15 cellular contexts compared by ENCODE assay signal in genomic region chr13:39929583-39929982, GRCh38.
A peak's percentile ranks its signal among the peaks of the same experiment; 100 is the strongest.
DNase-seq lines count a peak whose midpoint lies in the region; ATAC-seq and TF ChIP-seq lines count a peak whose summit lies in the region.
"Had no signal": no experiment of that assay in that cellular context is flagged by ENCODE, and none has a peak within 500 bp of the region (broad histone marks: within the 10 kb centered on the region; RNA-seq: fewer than 3 reads in every experiment).

No MANE protein-coding gene starts in this region.

- TF ChIP-seq EP300 in gastroesophageal sphincter (IDR thresholded peaks at IDR 0.05) = no peak

- peaks cover 12% of the 10 kb centered on the region for H3K4me1 ChIP-seq in OCI-LY7 (ENCODE audit: insufficient read depth, low read length, poor library complexity, severe bottlenecking)
- no peaks in the 10 kb centered on the region for H3K4me1 ChIP-seq in gastroesophageal sphincter
- H3K4me1 ChIP-seq: BLaER1 treated with 17β-estradiol and CSF1 and Interleukin-3, amounts not matched to agents 10 nM and 100 nM had no signal

- H3K9me3 Mint-ChIP-seq in stimulated activated naive CD8-positive, alpha-beta T cell treated with anti-CD3 and anti-CD28 coated beads, Interleukin-15, amount 100 ng/mL, for 72 hours = peaks cover 14 to 17% of the 10 kb centered on the region in 2 donors
- peaks cover 25% of the 10 kb centered on the region for H3K9me3 Mint-ChIP-seq in mesothelial cell of epicardium
- H3K9me3 Mint-ChIP-seq in activated CD4-positive, alpha-beta memory T cell treated with anti-CD3 and anti-CD28 coated beads, Interleukin-2, amount 10 ng/mL, durations not matched to agents 7 days and 5 days = peaks cover 6% of the 10 kb centered on the region

- H3K4me3 Mint-ChIP-seq in stimulated activated naive CD8-positive, alpha-beta T cell treated with anti-CD3 and anti-CD28 coated beads, Interleukin-15, amount 100 ng/mL, for 72 hours = no peak overlapping the region
- H3K4me3 Mint-ChIP-seq in mesothelial cell of epicardium = no peak overlapping the region
- no peak overlapping the region for H3K4me3 Mint-ChIP-seq in activated CD4-positive, alpha-beta memory T cell treated with anti-CD3 and anti-CD28 coated beads, Interleukin-2, amount 10 ng/mL, durations not matched to agents 7 days and 5 days
- H3K4me3 Mint-ChIP-seq: CD4-positive, alpha-beta T cell; IgD-negative memory B cell had no signal

- H3K4me2 ChIP-seq in OCI-LY7 (ENCODE audit: low read length) = peak overlapping the region; percentile 52
- H3K4me2 ChIP-seq: BLaER1 treated with 17β-estradiol and CSF1 and Interleukin-3, amounts not matched to agents 10 nM and 100 nM had no signal

- TF ChIP-seq CTCF in OCI-LY7 (conservative IDR thresholded peaks at IDR 0.05; ENCODE audit: low read length) (no peak), mesothelial cell of epicardium (IDR thresholded peaks at IDR 0.05; ENCODE audit: unreplicated experiment) (no peak), gastroesophageal sphincter (IDR thresholded peaks at IDR 0.05) (no peak)

- no peak for DNase-seq in stimulated activated naive CD8-positive, alpha-beta T cell treated with anti-CD3 and anti-CD28 coated beads, Interleukin-15, amount 100 ng/mL, for 72 hours
- no peak for DNase-seq in stimulated activated naive CD8-positive, alpha-beta T cell treated with anti-CD3 and anti-CD28 coated beads, Interleukin-15, Interleukin-2, amounts not matched to agents 100 U/mL and 50 U/mL, for 24 hours
- no peak for DNase-seq in OCI-LY7 (ENCODE audit: low spot score)
- DNase-seq in mesothelial cell of epicardium (ENCODE audit: low spot score in 2 of 2, unreplicated experiment in 2 of 2) = no peak
- no peak for DNase-seq in DMS 273 treated with DMSO at 0.1 percent for 48 hours (lab: John Stamatoyannopoulos, UW)
- DNase-seq in activated CD4-positive, alpha-beta memory T cell treated with anti-CD3 and anti-CD28 coated beads, Interleukin-2, amount 10 ng/mL, durations not matched to agents 7 days and 5 days = no peak
- DNase-seq: ACHN; Calu3; CD4-positive, alpha-beta T cell; DMS79 had no signal

- ATAC-seq in stimulated activated naive CD8-positive, alpha-beta T cell treated with anti-CD3 and anti-CD28 coated beads, Interleukin-15, amount 100 ng/mL, for 72 hours = no peak
- ATAC-seq in stimulated activated naive CD8-positive, alpha-beta T cell treated with anti-CD3 and anti-CD28 coated beads, Interleukin-15, Interleukin-2, amounts not matched to agents 100 U/mL and 50 U/mL, for 24 hours = no peak
- ATAC-seq in HG03108 (IDR thresholded peaks at IDR 0.05; ENCODE audit: unreplicated experiment) (no peak), gastroesophageal sphincter (no peak)
- ATAC-seq: HCT116 had no signal

- H3K27ac Mint-ChIP-seq in stimulated activated naive CD8-positive, alpha-beta T cell treated with anti-CD3 and anti-CD28 coated beads, Interleukin-15, amount 100 ng/mL, for 72 hours = peak overlapping the region; percentile 13 to 27
- H3K27ac Mint-ChIP-seq in mesothelial cell of epicardium = peak overlapping the region; percentile 31
- H3K27ac Mint-ChIP-seq in activated CD4-positive, alpha-beta memory T cell treated with anti-CD3 and anti-CD28 coated beads, Interleukin-2, amount 10 ng/mL, durations not matched to agents 7 days and 5 days = no peak overlapping the region
- H3K27ac Mint-ChIP-seq: CD4-positive, alpha-beta T cell; IgD-negative memory B cell had no signal

- H3K4me1 Mint-ChIP-seq in stimulated activated naive CD8-positive, alpha-beta T cell treated with anti-CD3 and anti-CD28 coated beads, Interleukin-15, amount 100 ng/mL, for 72 hours = peaks cover 14% of the 10 kb centered on the region
- H3K4me1 Mint-ChIP-seq in mesothelial cell of epicardium = peaks cover 10% of the 10 kb centered on the region
- H3K4me1 Mint-ChIP-seq in activated CD4-positive, alpha-beta memory T cell treated with anti-CD3 and anti-CD28 coated beads, Interleukin-2, amount 10 ng/mL, durations not matched to agents 7 days and 5 days = peaks cover 14% of the 10 kb centered on the region
- H3K4me1 Mint-ChIP-seq: IgD-negative memory B cell had no signal

- POLR2A ChIA-PET in OCI-LY7 (lab: Charles Lee) = interaction anchor here (0.8 to 1.1 kb wide), 2 partner anchors 10 to 893 kb away, joined by 3 read pairs; no protein-coding TSS in a partner anchor
- POLR2A ChIA-PET in activated CD4-positive, alpha-beta memory T cell treated with anti-CD3 and anti-CD28 coated beads, Interleukin-2, amount 10 ng/mL, durations not matched to agents 7 days and 5 days (lab: Charles Lee) = no interaction called here

- H4K20me1 ChIP-seq in OCI-LY7 (ENCODE audit: insufficient read depth, low read length) = no peaks in the 10 kb centered on the region
- H4K20me1 ChIP-seq: BLaER1 treated with 17β-estradiol and CSF1 and Interleukin-3, amounts not matched to agents 10 nM and 100 nM had no signal

- H3K9me3 ChIP-seq in OCI-LY7 (ENCODE audit: low read length) (peaks cover 9% of the 10 kb centered on the region; the same call in 1 of the 2 replicates), gastroesophageal sphincter (peaks cover 0 to 16% (median 0%) of the 10 kb centered on the region in 3 donors)

- CTCF ChIA-PET in OCI-LY7 (lab: Charles Lee; ENCODE audit: unreplicated experiment) = no interaction called here
- CTCF ChIA-PET in activated CD4-positive, alpha-beta memory T cell treated with anti-CD3 and anti-CD28 coated beads, Interleukin-2, amount 10 ng/mL, durations not matched to agents 7 days and 5 days (lab: Charles Lee) = no interaction called here

- no peak overlapping the region for H3K27ac ChIP-seq in OCI-LY7 (ENCODE audit: low read depth, low read length, poor library complexity, severe bottlenecking)
- no peak overlapping the region for H3K27ac ChIP-seq in gastroesophageal sphincter
- H3K27ac ChIP-seq: BLaER1 treated with 17β-estradiol and CSF1 and Interleukin-3, amounts not matched to agents 10 nM and 100 nM had no signal

- H3K9me2 ChIP-seq in OCI-LY7 (ENCODE audit: insufficient read depth, low read length) = no peaks in the 10 kb centered on the region

- H3K36me3 ChIP-seq in OCI-LY7 (ENCODE audit: insufficient read depth, low read length) (no peaks in the 10 kb centered on the region), gastroesophageal sphincter (no peaks in the 10 kb centered on the region)
- H3K36me3 ChIP-seq: BLaER1 treated with 17β-estradiol and CSF1 and Interleukin-3, amounts not matched to agents 10 nM and 100 nM had no signal

- 70 to 100% methylated on average over 1 of the region's 1 CpG for WGBS in gastroesophageal sphincter (ENCODE audit: low coverage in 1 of 2), 2 donors

- no peaks in the 10 kb centered on the region for H3K79me2 ChIP-seq in OCI-LY7 (ENCODE audit: insufficient read depth, low read depth, low read length)

- BruUV-seq in OCI-LY7 (replicated peaks; lab: Mats Ljungman, UMichigan) = no TSS peak

- peak overlapping the region; percentile 87; the same call in 1 of the 2 replicates for H2AFZ ChIP-seq in OCI-LY7 (ENCODE audit: low read length)

- peaks cover 6% of the 10 kb centered on the region for H3K36me3 Mint-ChIP-seq in mesothelial cell of epicardium
- H3K36me3 Mint-ChIP-seq in activated CD4-positive, alpha-beta memory T cell treated with anti-CD3 and anti-CD28 coated beads, Interleukin-2, amount 10 ng/mL, durations not matched to agents 7 days and 5 days (ENCODE audit: low read depth) = no peaks in the 10 kb centered on the region

- H3K4me3 ChIP-seq in OCI-LY7 (ENCODE audit: low read depth, low read length, poor library complexity, severe bottlenecking) (no peak overlapping the region), gastroesophageal sphincter (no peak overlapping the region)
- H3K4me3 ChIP-seq: BLaER1 treated with 17β-estradiol and CSF1 and Interleukin-3, amounts not matched to agents 10 nM and 100 nM had no signal

- H3K27me3 ChIP-seq in gastroesophageal sphincter = no peaks in the 10 kb centered on the region
- H3K27me3 ChIP-seq: BLaER1 treated with 17β-estradiol and CSF1 and Interleukin-3, amounts not matched to agents 10 nM and 100 nM had no signal

- no peak for TF ChIP-seq POLR2A in gastroesophageal sphincter (IDR thresholded peaks at IDR 0.05)

- intact Hi-C loops in OCI-LY7 (cut with micrococcal nuclease; ENCODE audit: unreplicated experiment) = no loop called here

- peaks cover 7% of the 10 kb centered on the region for H3K27me3 Mint-ChIP-seq in stimulated activated naive CD8-positive, alpha-beta T cell treated with anti-CD3 and anti-CD28 coated beads, Interleukin-15, amount 100 ng/mL, for 72 hours
- H3K27me3 Mint-ChIP-seq in mesothelial cell of epicardium (ENCODE audit: low read depth) = no peaks in the 10 kb centered on the region
- peaks cover 5% of the 10 kb centered on the region for H3K27me3 Mint-ChIP-seq in activated CD4-positive, alpha-beta memory T cell treated with anti-CD3 and anti-CD28 coated beads, Interleukin-2, amount 10 ng/mL, durations not matched to agents 7 days and 5 days
- H3K27me3 Mint-ChIP-seq: CD4-positive, alpha-beta T cell had no signal
